In the genomic region with DNA sequence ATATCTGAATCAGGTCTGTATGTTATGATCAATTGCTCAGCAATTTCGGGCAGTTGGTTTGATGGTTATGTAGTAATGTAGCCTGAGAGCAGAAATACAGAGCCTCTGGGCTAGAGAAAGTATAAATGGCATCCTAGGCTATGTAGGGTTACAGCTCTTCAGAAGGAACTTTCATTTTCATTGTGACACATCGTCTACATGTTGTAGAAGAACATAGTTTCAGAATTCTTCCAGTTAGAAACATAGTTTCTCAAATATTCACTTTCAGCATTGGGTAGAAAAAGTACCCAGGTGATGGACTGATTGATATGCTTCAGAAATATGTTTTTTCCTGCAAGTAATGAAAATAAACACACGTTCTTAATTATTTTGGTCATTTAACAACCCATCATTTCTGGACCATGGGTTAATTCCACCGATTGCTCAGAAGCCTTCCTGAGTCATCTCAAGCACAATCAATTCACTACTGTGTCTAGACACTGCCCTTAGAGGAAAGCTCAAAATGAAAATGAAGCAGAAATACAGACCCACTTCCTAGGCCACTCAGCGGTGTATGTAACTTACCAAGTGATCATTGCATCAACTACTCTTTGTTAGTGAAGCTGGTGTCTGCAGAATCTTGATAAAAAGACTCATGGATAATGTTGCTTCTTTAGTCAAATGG, we compare ENCODE assay signal across 8 cellular contexts.
DNase-seq lines count a peak whose midpoint lies in the region; ATAC-seq and TF ChIP-seq lines count a peak whose summit lies in the region.

No MANE protein-coding gene starts in this region.

- DNase-seq in choroid plexus epithelial cell (ENCODE audit: low read depth) (peak; percentile 50), amniotic stem cell (lab: John Stamatoyannopoulos, UW) (no peak), anterior cingulate cortex (lab: John Stamatoyannopoulos, UW) (no peak), RPMI8226 (no peak), omental fat pad (ENCODE audit: low spot score) (no peak)

- TF ChIP-seq CTCF in choroid plexus epithelial cell (conservative IDR thresholded peaks at IDR 0.05; ENCODE audit: low read depth, low read length): no peak
- TF ChIP-seq CTCF in omental fat pad (IDR thresholded peaks at IDR 0.05): no peak

- no peak overlapping the region for H3K4me3 ChIP-seq in choroid plexus epithelial cell (ENCODE audit: low read depth, low read length)

- peak; percentile 97 for ATAC-seq in GM18498 (IDR thresholded peaks at IDR 0.05; ENCODE audit: unreplicated experiment)
- ATAC-seq in GM21447 (IDR thresholded peaks at IDR 0.05; ENCODE audit: unreplicated experiment): peak; percentile 95
- ATAC-seq in HG03521 (IDR thresholded peaks at IDR 0.05; ENCODE audit: unreplicated experiment): peak; percentile 95
- no peak for ATAC-seq in omental fat pad (ENCODE audit: low FRiP score)
